ENCODE assay signal across 20 cellular contexts in genomic region chr2:190537765-190538164, GRCh38. TPM values are rescaled to one million over a fixed set of nuclear protein-coding genes. Genes with fewer than 3 reads are reported as not detected.
DNase-seq lines count a peak whose midpoint lies in the region; TF ChIP-seq lines count a peak whose summit lies in the region.
"Had no signal": no experiment of that assay in that cellular context is flagged by ENCODE, and none has a peak within 500 bp of the region (broad histone marks: within the 10 kb centered on the region; RNA-seq: fewer than 3 reads in every experiment).

No MANE protein-coding gene starts in this region.

- H4K91ac ChIP-seq in mesenchymal stem cell (ENCODE audit: low read length), result no peak overlapping the region

- H3K4me3 Mint-ChIP-seq in activated CD4-positive, alpha-beta memory T cell treated with anti-CD3 and anti-CD28 coated beads for 36 hours, result no peak overlapping the region
- H3K4me3 Mint-ChIP-seq: nephron progenitor cell, T-cell had no signal

- H3K27me3 ChIP-seq in mesenchymal stem cell (ENCODE audit: control insufficient read depth in 1 of 2, insufficient read depth in 1 of 2, low read length in 2 of 2), result no peaks in the 10 kb centered on the region
- H3K27me3 ChIP-seq: BLaER1 treated with 17β-estradiol and CSF1 and Interleukin-3, amounts not matched to agents 10 nM and 100 nM; heart left ventricle; testis had no signal

- peak; percentile 41 for DNase-seq in EH (ENCODE audit: low read depth)
- peak; percentile 39 for DNase-seq in NAMALWA (ENCODE audit: low spot score)
- peak; percentile 35 to 42 for DNase-seq in cardiac fibroblast (ENCODE audit: low read depth in 2 of 2)
- peak; percentile 83 for DNase-seq in mesenchymal stem cell
- no peak for DNase-seq in activated CD4-positive, alpha-beta T cell treated with anti-CD3 and anti-CD28 coated beads for 1 hour
- DNase-seq in activated CD4-positive, alpha-beta T cell treated with anti-CD3 and anti-CD28 coated beads, Interleukin-2, amount 50 U/mL, for 48 hours, result no peak
- DNase-seq in activated CD4-positive, alpha-beta memory T cell treated with anti-CD3 and anti-CD28 coated beads for 36 hours, result no peak
- DNase-seq: activated T-cell treated with anti-CD3 and anti-CD28 coated beads for 4 hours; GDM1; heart left ventricle; left cardiac atrium; NCI-H1417 treated with DMSO at 0.1 percent for 48 hours; NCI-H446 treated with DMSO at 0.1 percent for 48 hours; nephron progenitor cell; retina; stimulated activated CD4-positive, alpha-beta T cell treated with anti-CD3 and anti-CD28 coated beads, Interleukin-1b, Interleukin-23, amount 100 ng/mL, for 48 hours; testis had no signal

- H3K4me1 Mint-ChIP-seq in activated CD4-positive, alpha-beta memory T cell treated with anti-CD3 and anti-CD28 coated beads for 36 hours (ENCODE audit: low read depth), result peaks cover 26% of the 10 kb centered on the region

- H3K23ac ChIP-seq in mesenchymal stem cell (ENCODE audit: low read length in 2 of 2), result no peak overlapping the region

- H3K4me2 ChIP-seq in mesenchymal stem cell (ENCODE audit: low read length, poor library complexity, severe bottlenecking), result no peak overlapping the region
- H3K4me2 ChIP-seq: BLaER1 treated with 17β-estradiol and CSF1 and Interleukin-3, amounts not matched to agents 10 nM and 100 nM had no signal

- H2AK5ac ChIP-seq in mesenchymal stem cell (ENCODE audit: low read length, severe bottlenecking), result no peak overlapping the region

- 89% methylated on average over 1 of the region's 1 CpG for WGBS in mesenchymal stem cell

- no peak overlapping the region for H3K27ac ChIP-seq in mesenchymal stem cell (ENCODE audit: low read length, poor library complexity, severe bottlenecking)
- H3K27ac ChIP-seq: BLaER1 treated with 17β-estradiol and CSF1 and Interleukin-3, amounts not matched to agents 10 nM and 100 nM; heart left ventricle; RWPE1; testis had no signal

- no peak overlapping the region for H3K14ac ChIP-seq in mesenchymal stem cell (ENCODE audit: low read length in 2 of 2)

- H3K18ac ChIP-seq in mesenchymal stem cell (ENCODE audit: low read depth in 1 of 2, low read length in 2 of 2), result no peak overlapping the region

- intact Hi-C loops in activated CD4-positive, alpha-beta memory T cell treated with anti-CD3 and anti-CD28 coated beads for 36 hours (cut with micrococcal nuclease), result no loop called here

- CTCF ChIA-PET in activated CD4-positive, alpha-beta memory T cell treated with anti-CD3 and anti-CD28 coated beads for 36 hours (lab: Charles Lee), result no interaction called here

- no peaks in the 10 kb centered on the region for H3K27me3 Mint-ChIP-seq in activated CD4-positive, alpha-beta memory T cell treated with anti-CD3 and anti-CD28 coated beads for 36 hours
- H3K27me3 Mint-ChIP-seq: T-cell had no signal

- H4K8ac ChIP-seq in mesenchymal stem cell (ENCODE audit: low read length), result no peak overlapping the region

- no peak overlapping the region for H2BK12ac ChIP-seq in mesenchymal stem cell (ENCODE audit: low read length in 2 of 2)

- no peak for TF ChIP-seq CTCF in cardiac fibroblast (IDR thresholded peaks at IDR 0.05; ENCODE audit: low read depth, low read length)

- H3K36me3 Mint-ChIP-seq in activated CD4-positive, alpha-beta memory T cell treated with anti-CD3 and anti-CD28 coated beads for 36 hours, result peaks cover 69% of the 10 kb centered on the region

- POLR2A ChIA-PET in activated CD4-positive, alpha-beta memory T cell treated with anti-CD3 and anti-CD28 coated beads for 36 hours (lab: Charles Lee), result no interaction called here

- no peak overlapping the region for H2BK120ac ChIP-seq in mesenchymal stem cell (ENCODE audit: low read depth, low read length)

- H2BK15ac ChIP-seq in mesenchymal stem cell (ENCODE audit: low read depth, poor library complexity, severe bottlenecking), result no peak overlapping the region

- no peak overlapping the region for H2BK5ac ChIP-seq in mesenchymal stem cell (ENCODE audit: low read depth, low read length, poor library complexity, severe bottlenecking)

- H3K9me3 ChIP-seq in mesenchymal stem cell (ENCODE audit: control insufficient read depth, low read length), result peaks cover 41% of the 10 kb centered on the region
- H3K9me3 ChIP-seq: testis had no signal

- H2AFZ ChIP-seq in mesenchymal stem cell (ENCODE audit: low read depth, low read length), result no peak overlapping the region

- peaks cover 4% of the 10 kb centered on the region for H3K4me1 ChIP-seq in mesenchymal stem cell (ENCODE audit: control insufficient read depth, insufficient read depth, low read depth, low read length)

- no peak overlapping the region for H3K9ac ChIP-seq in mesenchymal stem cell (ENCODE audit: low read length)
- H3K9ac ChIP-seq: BLaER1 treated with 17β-estradiol and CSF1 and Interleukin-3, amounts not matched to agents 10 nM and 100 nM had no signal

- H3K36me3 ChIP-seq in mesenchymal stem cell (ENCODE audit: control insufficient read depth in 1 of 2, insufficient read depth in 2 of 2, low read depth in 1 of 2, low read length in 2 of 2), result no peaks in the 10 kb centered on the region
- H3K36me3 ChIP-seq: heart left ventricle had no signal

- H3K79me1 ChIP-seq in mesenchymal stem cell (replicated peaks; ENCODE audit: low read length, poor library complexity, severe bottlenecking), result peaks cover 2% of the 10 kb centered on the region

- peaks cover 66% of the 10 kb centered on the region for H3K9me3 Mint-ChIP-seq in activated CD4-positive, alpha-beta memory T cell treated with anti-CD3 and anti-CD28 coated beads for 36 hours

- no peak overlapping the region for H3K27ac Mint-ChIP-seq in activated CD4-positive, alpha-beta memory T cell treated with anti-CD3 and anti-CD28 coated beads for 36 hours
- H3K27ac Mint-ChIP-seq: nephron progenitor cell had no signal

- H3K4me3 ChIP-seq in cardiac fibroblast (replicated peaks in 1 of 2; ENCODE audit: low read depth in 2 of 2, low read length in 2 of 2), result no peak overlapping the region
- no peak overlapping the region for H3K4me3 ChIP-seq in mesenchymal stem cell (ENCODE audit: insufficient read depth in 1 of 2, low read depth in 1 of 2, low read length in 2 of 2)
- H3K4me3 ChIP-seq: BLaER1 treated with 17β-estradiol and CSF1 and Interleukin-3, amounts not matched to agents 10 nM and 100 nM; heart left ventricle; testis had no signal

- no peak overlapping the region for H3K4ac ChIP-seq in mesenchymal stem cell (ENCODE audit: low read depth in 1 of 2, low read length in 2 of 2)

RNA-seq across cellular contexts. Expression of gene NEMP2, which starts 3.2 kb away (rescaled TPM):
- 1.2 TPM for polyA plus RNA-seq in mesenchymal stem cell (2013, experiment 1 of 2)
- polyA plus RNA-seq in mesenchymal stem cell (2013, experiment 2 of 2), result 1.1 TPM
- total RNA-seq in activated CD4-positive, alpha-beta memory T cell treated with anti-CD3 and anti-CD28 coated beads for 36 hours, result 10 to 100 TPM; 28.8 to 30.0 TPM

Comparison
In these comparisons a context has a peak if more than half of its experiments do, and no peak if none do; other contexts are left out.
1. DNase-seq: peak in EH (single experiment), NAMALWA (single experiment), cardiac fibroblast (2 of 2) and mesenchymal stem cell (single experiment); none in activated CD4-positive, alpha-beta T cell treated with anti-CD3 and anti-CD28 coated beads for 1 hour (single experiment), activated CD4-positive, alpha-beta T cell treated with anti-CD3 and anti-CD28 coated beads, Interleukin-2, amount 50 U/mL, for 48 hours (0 of 2) and activated CD4-positive, alpha-beta memory T cell treated with anti-CD3 and anti-CD28 coated beads for 36 hours (single experiment).